17 cellular contexts compared by ENCODE assay signal in genomic region chr2:170456914-170457313, GRCh38.
DNase-seq lines count a peak whose midpoint lies in the region; ATAC-seq and TF ChIP-seq lines count a peak whose summit lies in the region.
"Had no signal": no experiment of that assay in that cellular context is flagged by ENCODE, and none has a peak within 500 bp of the region (broad histone marks: within the 10 kb centered on the region; RNA-seq: fewer than 3 reads in every experiment).

No MANE protein-coding gene starts in this region.

- intact Hi-C loops in Caco-2 (cut with micrococcal nuclease; ENCODE audit: unreplicated experiment) = loop anchor here (1.0 to 5.0 kb wide), 5 partner anchors 11 to 310 kb away; partner anchors contain the start of gene SP5

- H3K36me3 Mint-ChIP-seq in Caco-2 (ENCODE audit: insufficient read depth, unreplicated experiment) = no peaks in the 10 kb centered on the region
- H3K36me3 Mint-ChIP-seq: CD4-positive, alpha-beta memory T cell had no signal

- peak; percentile 32 for ATAC-seq in foreskin keratinocyte
- ATAC-seq in GM21526 (IDR thresholded peaks at IDR 0.05; ENCODE audit: low FRiP score, unreplicated experiment) = no peak
- no peak for ATAC-seq in HG03159 (IDR thresholded peaks at IDR 0.05; ENCODE audit: unreplicated experiment)
- ATAC-seq: A549, K562 had no signal

- no TSS peak for BruUV-seq in Caco-2 (replicated peaks; lab: Mats Ljungman, UMichigan)

- H3K4me1 ChIP-seq in Caco-2 (peaks cover 36% of the 10 kb centered on the region), foreskin keratinocyte (no peaks in the 10 kb centered on the region)
- H3K4me1 ChIP-seq: A549, BE2C had no signal

- peak overlapping the region; percentile 49 for H3K27ac Mint-ChIP-seq in Caco-2 (ENCODE audit: unreplicated experiment)
- H3K27ac Mint-ChIP-seq: CD4-positive, alpha-beta memory T cell; HFFc6 had no signal

- H3K4me3 Mint-ChIP-seq in Caco-2 (ENCODE audit: unreplicated experiment) = peak overlapping the region; percentile 57
- H3K4me3 Mint-ChIP-seq: CD4-positive, alpha-beta memory T cell; HFFc6 had no signal

- H3K27me3 Mint-ChIP-seq in Caco-2 (ENCODE audit: insufficient read depth, unreplicated experiment) = no peaks in the 10 kb centered on the region
- H3K27me3 Mint-ChIP-seq: CD4-positive, alpha-beta memory T cell had no signal

- no peaks in the 10 kb centered on the region for H3K36me3 ChIP-seq in Caco-2 (ENCODE audit: control insufficient read depth, insufficient read depth, low read length)
- H3K36me3 ChIP-seq: BE2C had no signal

- POLR2A ChIA-PET in Caco-2 (lab: Charles Lee) = interaction anchor here (0.6 kb wide), 1 partner anchor 376 kb away, joined by 3 read pairs; no protein-coding TSS in a partner anchor

- H3K9me3 ChIP-seq in Caco-2 = peaks cover 12% of the 10 kb centered on the region
- H3K9me3 ChIP-seq: A549, BE2C had no signal

- H3K27ac ChIP-seq in foreskin keratinocyte = no peak overlapping the region
- H3K27ac ChIP-seq: A549, C4-2B had no signal

- DNase-seq in Caco-2 (no peak), HT-29 (ENCODE audit: low spot score) (peak; percentile 20), foreskin keratinocyte (peak in 1 of 2 donors; percentile 29), renal cortical epithelial cell (ENCODE audit: low read depth) (peak; percentile 34), putamen (ENCODE audit: low spot score) (no peak)
- DNase-seq: BE2C; CD4-positive, alpha-beta memory T cell; DMS79 treated with DMSO at 0.1 percent for 48 hours; EL; GDM1; HCEC 1CT; HFFc6 had no signal

- H3K27me3 ChIP-seq in Caco-2 (replicated peaks; ENCODE audit: control insufficient read depth, insufficient read depth, low read length) (no peaks in the 10 kb centered on the region), foreskin keratinocyte (no peaks in the 10 kb centered on the region)
- H3K27me3 ChIP-seq: BE2C had no signal

- CTCF ChIA-PET in Caco-2 (lab: Charles Lee) = no interaction called here

- TF ChIP-seq CTCF in Caco-2 (IDR thresholded peaks at IDR 0.05; ENCODE audit: insufficient read depth in 1 of 2, low read depth in 1 of 2, low read length in 1 of 2, severe bottlenecking in 1 of 2, unreplicated experiment in 1 of 2) = no peak
- TF ChIP-seq CTCF in foreskin keratinocyte (conservative IDR thresholded peaks at IDR 0.05) = no peak

- peaks cover 41% of the 10 kb centered on the region for H3K4me1 Mint-ChIP-seq in Caco-2 (ENCODE audit: low read depth, unreplicated experiment)
- H3K4me1 Mint-ChIP-seq: CD4-positive, alpha-beta memory T cell had no signal

- H3K9me3 Mint-ChIP-seq in Caco-2 (ENCODE audit: unreplicated experiment) = peaks cover 15% of the 10 kb centered on the region

- H3K4me3 ChIP-seq in Caco-2 (ENCODE audit: low read depth, low read length) = no peak overlapping the region
- H3K4me3 ChIP-seq: A549, K562 had no signal

Comparison
In these comparisons a context has a peak if more than half of its experiments do, and no peak if none do; other contexts are left out.
1. DNase-seq: peak in HT-29 (single experiment) and renal cortical epithelial cell (single experiment); none in Caco-2 (0 of 2) and putamen (single experiment).